12 cellular contexts compared by ENCODE assay signal in genomic region chr17:50593321-50593720, GRCh38. TPM values are rescaled to one million over a fixed set of nuclear protein-coding genes. Genes with fewer than 3 reads are reported as not detected.
DNase-seq lines count a peak whose midpoint lies in the region; ATAC-seq and TF ChIP-seq lines count a peak whose summit lies in the region.
"Had no signal": no experiment of that assay in that cellular context is flagged by ENCODE, and none has a peak within 500 bp of the region (broad histone marks: within the 10 kb centered on the region; RNA-seq: fewer than 3 reads in every experiment).

No MANE protein-coding gene starts in this region.

- no peaks in the 10 kb centered on the region; the same call in 2 of the 3 replicates for H3K9me3 Mint-ChIP-seq in GM23338
- no peaks in the 10 kb centered on the region for H3K9me3 Mint-ChIP-seq in neural progenitor cell
- H3K9me3 Mint-ChIP-seq in stimulated activated memory B cell treated with anti-CD40 and anti-IgM and Interleukin-4, amounts not matched to agents 10 μg/mL and 1 μg/mL and 100 μg/mL, for 72 hours: no peaks in the 10 kb centered on the region
- H3K9me3 Mint-ChIP-seq: CD4-positive, alpha-beta T cell had no signal

- H3K36me3 Mint-ChIP-seq in GM23338 (ENCODE audit: low read depth): no peaks in the 10 kb centered on the region
- H3K36me3 Mint-ChIP-seq in neural progenitor cell: no peaks in the 10 kb centered on the region
- no peaks in the 10 kb centered on the region for H3K36me3 Mint-ChIP-seq in stimulated activated memory B cell treated with anti-CD40 and anti-IgM and Interleukin-4, amounts not matched to agents 10 μg/mL and 1 μg/mL and 100 μg/mL, for 72 hours

- no peak overlapping the region for H3K9ac ChIP-seq in neural progenitor cell

- no peaks in the 10 kb centered on the region for H3K79me2 ChIP-seq in GM23338 (replicated peaks; ENCODE audit: insufficient read depth)
- no peaks in the 10 kb centered on the region for H3K79me2 ChIP-seq in neural progenitor cell (ENCODE audit: low read depth)

- H3K4me3 Mint-ChIP-seq in GM23338 (no peak overlapping the region), neural progenitor cell (peak overlapping the region; percentile 71)
- H3K4me3 Mint-ChIP-seq in stimulated activated memory B cell treated with anti-CD40 and anti-IgM and Interleukin-4, amounts not matched to agents 10 μg/mL and 1 μg/mL and 100 μg/mL, for 72 hours: no peak overlapping the region
- H3K4me3 Mint-ChIP-seq: CD4-positive, alpha-beta T cell had no signal

- no peaks in the 10 kb centered on the region for H3K9me2 ChIP-seq in GM23338 (ENCODE audit: insufficient read depth)

- H3K4me3 ChIP-seq in GM23338 (no peak overlapping the region), body of pancreas (no peak overlapping the region), neural progenitor cell (no peak overlapping the region)

- H3K4me1 ChIP-seq in GM23338 (ENCODE audit: insufficient read depth) (peaks cover 6% of the 10 kb centered on the region; the same call in 1 of the 2 replicates), body of pancreas (peaks cover 27% of the 10 kb centered on the region), neural progenitor cell (peaks cover 17% of the 10 kb centered on the region)

- H3K4me1 Mint-ChIP-seq in GM23338 (peaks cover 19% of the 10 kb centered on the region), neural progenitor cell (peaks cover 55% of the 10 kb centered on the region)
- H3K4me1 Mint-ChIP-seq in stimulated activated memory B cell treated with anti-CD40 and anti-IgM and Interleukin-4, amounts not matched to agents 10 μg/mL and 1 μg/mL and 100 μg/mL, for 72 hours: no peaks in the 10 kb centered on the region

- no peaks in the 10 kb centered on the region for H3K27me3 ChIP-seq in GM23338 (ENCODE audit: insufficient read depth)
- no peaks in the 10 kb centered on the region for H3K27me3 ChIP-seq in body of pancreas
- H3K27me3 ChIP-seq in neural progenitor cell: no peaks in the 10 kb centered on the region

- ATAC-seq in GM23338 (peak; percentile 52), body of pancreas (peak; percentile 85)
- ATAC-seq in stimulated activated memory B cell treated with anti-CD40 and anti-IgM and Interleukin-4, amounts not matched to agents 10 μg/mL and 1 μg/mL and 100 μg/mL, for 72 hours: no peak

- H3K27ac ChIP-seq in GM23338 (ENCODE audit: low read depth) (no peak overlapping the region), body of pancreas (no peak overlapping the region), neural progenitor cell (no peak overlapping the region)

- H4K20me1 ChIP-seq in GM23338 (replicated peaks; ENCODE audit: insufficient read depth) (no peaks in the 10 kb centered on the region), neural progenitor cell (ENCODE audit: low read depth) (no peaks in the 10 kb centered on the region)

- 12 to 38% methylated on average over 5 to 9 of the region's 10 CpGs for WGBS in body of pancreas, 2 donors

- TF ChIP-seq POLR2A in body of pancreas (IDR thresholded peaks at IDR 0.05): no peak

- H3F3A ChIP-seq in GM23338 (replicated peaks; ENCODE audit: low read depth): no peaks in the 10 kb centered on the region
- no peaks in the 10 kb centered on the region for H3F3A ChIP-seq in neural progenitor cell (ENCODE audit: low read depth)

- H3K36me3 ChIP-seq in GM23338 (ENCODE audit: insufficient read depth) (no peaks in the 10 kb centered on the region), body of pancreas (replicated peaks in 1 of 2; ENCODE audit: insufficient read depth in 1 of 2, low read depth in 2 of 2) (no peaks in the 10 kb centered on the region), neural progenitor cell (no peaks in the 10 kb centered on the region)

- intact Hi-C loops in body of pancreas (cut with DNase I): no loop called here

- H2AFZ ChIP-seq in GM23338 (no peak overlapping the region), neural progenitor cell (replicated peaks) (no peak overlapping the region)

- H3K27me3 Mint-ChIP-seq in GM23338 (ENCODE audit: insufficient read depth, low read depth, poor library complexity) (peaks cover 28% of the 10 kb centered on the region), neural progenitor cell (ENCODE audit: insufficient read depth, low read depth) (peaks cover 11% of the 10 kb centered on the region)
- peaks cover 58% of the 10 kb centered on the region for H3K27me3 Mint-ChIP-seq in stimulated activated memory B cell treated with anti-CD40 and anti-IgM and Interleukin-4, amounts not matched to agents 10 μg/mL and 1 μg/mL and 100 μg/mL, for 72 hours
- H3K27me3 Mint-ChIP-seq: CD4-positive, alpha-beta T cell had no signal

- DNase-seq in GM23338 (ENCODE audit: low spot score): peak; percentile 67
- DNase-seq in NCI-H2196 (lab: John Stamatoyannopoulos, UW; ENCODE audit: unreplicated experiment): peak; percentile 81
- peak; percentile 80 to 94 (median 92) for DNase-seq in body of pancreas
- peak; percentile 94 for DNase-seq in neural progenitor cell (ENCODE audit: low spot score)
- DNase-seq in activated naive CD4-positive, alpha-beta T cell treated with anti-CD3 and anti-CD28 coated beads, Interleukin-2, amount 50 U/mL, for 16 hours: no peak
- no peak for DNase-seq in NOMO-1 (lab: John Stamatoyannopoulos, UW; ENCODE audit: unreplicated experiment in 2 of 2)
- DNase-seq in dedifferentiated amniotic fluid mesenchymal stem cell (ENCODE audit: extremely low spot score): no peak
- DNase-seq: CD4-positive, alpha-beta T cell; mammary epithelial cell; MV-4-11 had no signal

- H3K27ac Mint-ChIP-seq in GM23338: no peak overlapping the region
- H3K27ac Mint-ChIP-seq in neural progenitor cell: peak overlapping the region; percentile 95
- no peak overlapping the region for H3K27ac Mint-ChIP-seq in stimulated activated memory B cell treated with anti-CD40 and anti-IgM and Interleukin-4, amounts not matched to agents 10 μg/mL and 1 μg/mL and 100 μg/mL, for 72 hours
- H3K27ac Mint-ChIP-seq: CD4-positive, alpha-beta T cell had no signal

- H3K4me2 ChIP-seq in GM23338 (peak overlapping the region; percentile 48; the same call in 1 of the 2 replicates), neural progenitor cell (peak overlapping the region; percentile 68)

- TF ChIP-seq CTCF in GM23338 (conservative IDR thresholded peaks at IDR 0.05; ENCODE audit: low read depth in 2 of 2): no peak
- no peak for TF ChIP-seq CTCF in body of pancreas (IDR thresholded peaks at IDR 0.05)
- no peak for TF ChIP-seq CTCF in neural progenitor cell (IDR thresholded peaks at IDR 0.05)

- H3K9me3 ChIP-seq in body of pancreas: no peaks in the 10 kb centered on the region
- H3K9me3 ChIP-seq in neural progenitor cell (ENCODE audit: low read depth): no peaks in the 10 kb centered on the region

TF ChIP-seq in GM23338, 12 proteins besides CTCF, POLR2A, EP300 and RAD21:
- no peak for TF ChIP-seq POLR2AphosphoS5 (IDR thresholded peaks at IDR 0.05; ENCODE audit: low read depth)
TF ChIP-seq in GM23338: peak in this region for 0.

RNA-seq across cellular contexts. Expression of gene CACNA1G, which starts 32.8 kb away (rescaled TPM):
- 3.6 and 5.1 TPM in 2 replicates for total RNA-seq in GM23338 (2014; rRNA removed; shearing (Covaris generic))
- polyA plus RNA-seq in GM23338 (2016; fragmentation: Nextera tagmentation; extraction: Ambion mirVana): 1.1 and 1.4 TPM in 2 replicates
- total RNA-seq in body of pancreas (under 1 TPM; 0.26 to 0.33 TPM), neural progenitor cell (ENCODE audit: low replicate concordance) (1.6 and 4.9 TPM in 2 replicates)
- total RNA-seq: bronchial epithelial cell; CD4-positive, alpha-beta T cell had no signal

RNA-seq across cellular contexts. Expression of gene ABCC3, which starts 41.4 kb away (rescaled TPM):
- 0.27 TPM in 1 of 2 replicates, not detected in the other for total RNA-seq in GM23338 (2014; rRNA removed; shearing (Covaris generic))
- not detected in 2 replicates for polyA plus RNA-seq in GM23338 (2016; fragmentation: Nextera tagmentation; extraction: Ambion mirVana)
- total RNA-seq in body of pancreas: 100 to 1,000 TPM; 130 to 163 TPM
- total RNA-seq in neural progenitor cell (ENCODE audit: low replicate concordance): 0.22 TPM in 1 of 2 replicates, not detected in the other

RNA-seq across cellular contexts. Expression of gene SPATA20, which starts 46.3 kb away (rescaled TPM):
- 17.4 and 32.7 TPM in 2 replicates for total RNA-seq in GM23338 (2014; rRNA removed; shearing (Covaris generic))
- 12.5 and 13.8 TPM in 2 replicates for polyA plus RNA-seq in GM23338 (2016; fragmentation: Nextera tagmentation; extraction: Ambion mirVana)
- 10 to 100 TPM; 65.6 to 75.2 TPM for total RNA-seq in body of pancreas
- 22.8 and 60.5 TPM in 2 replicates for total RNA-seq in neural progenitor cell (ENCODE audit: low replicate concordance)

Comparison
In these comparisons a context has a peak if more than half of its experiments do, and no peak if none do; other contexts are left out.
1. DNase-seq: peak in GM23338 (single experiment), NCI-H2196 (single experiment), body of pancreas (4 of 4) and neural progenitor cell (single experiment); none in activated naive CD4-positive, alpha-beta T cell treated with anti-CD3 and anti-CD28 coated beads, Interleukin-2, amount 50 U/mL, for 16 hours (single experiment), NOMO-1 (0 of 2) and dedifferentiated amniotic fluid mesenchymal stem cell (single experiment).
2. RNA of gene ABCC3, which starts 41.4 kb away (total RNA-seq): 130 to 163 TPM in body of pancreas; 0.27 TPM in GM23338 and 0.22 TPM in neural progenitor cell; every median in the first group is over 100 times any median in the second.